In genomic region chr1:155175927-155176371, GRCh38 we compare ENCODE assay signal across 10 cellular contexts. TPM values are rescaled to one million over a fixed set of nuclear protein-coding genes. Genes with fewer than 3 reads are reported as not detected.
DNase-seq lines count a peak whose midpoint lies in the region; ATAC-seq and TF ChIP-seq lines count a peak whose summit lies in the region.
"Had no signal": no experiment of that assay in that cellular context is flagged by ENCODE, and none has a peak within 500 bp of the region (broad histone marks: within the 10 kb centered on the region; RNA-seq: fewer than 3 reads in every experiment).

No MANE protein-coding gene starts in this region.

- DNase-seq in activated naive CD4-positive, alpha-beta T cell treated with Interleukin-2 at 50 U/mL for 16 hours: peak; percentile 21
- DNase-seq in activated naive CD4-positive, alpha-beta T cell treated with anti-CD3 and anti-CD28 coated beads, Interleukin-2, amount 50 U/mL, for 16 hours: no peak
- DNase-seq in NCI-H2107 treated with DMSO at 0.1 percent for 48 hours (lab: John Stamatoyannopoulos, UW; ENCODE audit: unreplicated experiment) (peak; percentile 45), chondrocyte (ENCODE audit: low spot score) (peak; percentile 77), upper lobe of left lung (peak; percentile 41 to 58), NCI-H187 (lab: John Stamatoyannopoulos, UW) (no peak), DMS114 treated with DMSO at 0.1 percent for 48 hours (lab: John Stamatoyannopoulos, UW; ENCODE audit: unreplicated experiment) (no peak)

- peaks cover 0 to 7% (median 3%) of the 10 kb centered on the region in 4 donors for H3K27me3 ChIP-seq in upper lobe of left lung
- H3K27me3 ChIP-seq: breast epithelium, SJSA1 had no signal

- no peaks in the 10 kb centered on the region for H3K27me3 Mint-ChIP-seq in chondrocyte (ENCODE audit: low read depth)

- 70 to 100% methylated on average over 1 to 9 of the region's 9 CpGs for WGBS in upper lobe of left lung, 2 donors

- peak overlapping the region; percentile 75 for H3K27ac Mint-ChIP-seq in chondrocyte (ENCODE audit: unreplicated experiment)

- peaks cover 49% of the 10 kb centered on the region for H3K4me1 Mint-ChIP-seq in chondrocyte (ENCODE audit: low read depth)

- H3K27ac ChIP-seq in upper lobe of left lung: no peak overlapping the region
- H3K27ac ChIP-seq: SJSA1 had no signal

- TF ChIP-seq CTCF in chondrocyte (IDR thresholded peaks at IDR 0.05): no peak
- no peak for TF ChIP-seq CTCF in upper lobe of left lung (IDR thresholded peaks at IDR 0.05)

- H3K4me3 Mint-ChIP-seq in chondrocyte (ENCODE audit: unreplicated experiment): no peak overlapping the region

- H3K36me3 Mint-ChIP-seq in chondrocyte (ENCODE audit: low read depth): peaks cover 17% of the 10 kb centered on the region

- TF ChIP-seq POLR2A in upper lobe of left lung (IDR thresholded peaks at IDR 0.05): no peak

- H3K4me3 ChIP-seq in upper lobe of left lung: no peak overlapping the region
- H3K4me3 ChIP-seq: breast epithelium, SJSA1 had no signal

- H3K9me3 Mint-ChIP-seq in chondrocyte (ENCODE audit: low read depth): no peaks in the 10 kb centered on the region

- peaks cover 30 to 53% (median 41%) of the 10 kb centered on the region in 4 donors for H3K4me1 ChIP-seq in upper lobe of left lung

- peaks cover 0 to 1% (median 0%) of the 10 kb centered on the region in 4 donors for H3K36me3 ChIP-seq in upper lobe of left lung
- H3K36me3 ChIP-seq: breast epithelium had no signal

- no peaks in the 10 kb centered on the region for H3K9me3 ChIP-seq in upper lobe of left lung
- H3K9me3 ChIP-seq: breast epithelium, SJSA1 had no signal

- no peak for TF ChIP-seq EP300 in upper lobe of left lung (IDR thresholded peaks at IDR 0.05)

- no peak for ATAC-seq in upper lobe of left lung (ENCODE audit: low FRiP score in 2 of 2)
- no peak for ATAC-seq in HG02870 (IDR thresholded peaks at IDR 0.05; ENCODE audit: unreplicated experiment)

RNA-seq across cellular contexts. Expression of gene TRIM46, which starts 2.3 kb away (rescaled TPM):
- total RNA-seq in chondrocyte: 9.6 to 10.7 TPM (median 9.7 TPM) in 3 replicates
- total RNA-seq in upper lobe of left lung: under 1 TPM in 3 of 6 donors, not detected in 3; 0.30 to 0.64 (median 0.57) TPM

RNA-seq across cellular contexts. Expression of gene KRTCAP2, which starts 2.8 kb away (rescaled TPM):
- total RNA-seq in chondrocyte: 159 to 202 TPM (median 174 TPM) in 3 replicates
- total RNA-seq in upper lobe of left lung: 100 to 1,000 TPM in 4 of 6 donors, 10 to 100 TPM in 2; 47.1 to 166 (median 131) TPM

RNA-seq across cellular contexts. Expression of gene THBS3, which starts 31.7 kb away (rescaled TPM):
- total RNA-seq in chondrocyte (112 to 127 TPM (median 118 TPM) in 3 replicates), upper lobe of left lung (10 to 100 TPM; 18.3 to 97.4 (median 27.6) TPM)

RNA-seq across cellular contexts. Expression of gene MTX1, which starts 32.5 kb away (rescaled TPM):
- total RNA-seq in chondrocyte (28.2 to 49.1 TPM (median 29.8 TPM) in 3 replicates), upper lobe of left lung (10 to 100 TPM; 23.0 to 68.4 (median 37.4) TPM)

RNA-seq across cellular contexts. Expression of gene DPM3, which starts 35.6 kb away (rescaled TPM):
- total RNA-seq in chondrocyte (41.3 to 73.3 TPM (median 48.9 TPM) in 3 replicates), upper lobe of left lung (100 to 1,000 TPM in 2 of 6 donors, 10 to 100 TPM in 3, not detected in 1; 25.1 to 112 (median 67.5) TPM)

Comparison
In these comparisons a context has a peak if more than half of its experiments do, and no peak if none do; other contexts are left out.
1. DNase-seq: peak in activated naive CD4-positive, alpha-beta T cell treated with Interleukin-2 at 50 U/mL for 16 hours (single experiment), NCI-H2107 treated with DMSO at 0.1 percent for 48 hours (single experiment), chondrocyte (single experiment) and upper lobe of left lung (2 of 2); none in activated naive CD4-positive, alpha-beta T cell treated with anti-CD3 and anti-CD28 coated beads, Interleukin-2, amount 50 U/mL, for 16 hours (single experiment), NCI-H187 (0 of 2) and DMS114 treated with DMSO at 0.1 percent for 48 hours (single experiment).